Comparison of ENCODE assay signal across 17 cellular contexts in genomic region chr15:62922514-62922913, GRCh38.
DNase-seq lines count a peak whose midpoint lies in the region; ATAC-seq and TF ChIP-seq lines count a peak whose summit lies in the region.
"Had no signal": no experiment of that assay in that cellular context is flagged by ENCODE, and none has a peak within 500 bp of the region (broad histone marks: within the 10 kb centered on the region; RNA-seq: fewer than 3 reads in every experiment).

No MANE protein-coding gene starts in this region.

- H3K36me3 Mint-ChIP-seq in CD8-positive, alpha-beta memory T cell = no peaks in the 10 kb centered on the region
- H3K36me3 Mint-ChIP-seq: CD8-positive, alpha-beta T cell had no signal

- H3K4me3 Mint-ChIP-seq in CD8-positive, alpha-beta memory T cell = no peak overlapping the region
- H3K4me3 Mint-ChIP-seq: CD8-positive, alpha-beta T cell had no signal

- CTCF ChIA-PET in HCT116 (lab: Charles Lee) = no interaction called here
- CTCF ChIA-PET in CD8-positive, alpha-beta memory T cell (lab: Charles Lee) = no interaction called here

- ATAC-seq in HCT116 (no peak), left ventricle myocardium superior (peak; percentile 69)
- ATAC-seq: CD8-positive, alpha-beta T cell had no signal

- H3K36me3 ChIP-seq in HCT116 (ENCODE audit: control insufficient read depth in 1 of 2, insufficient read depth in 2 of 2, low read length in 2 of 2) (no peaks in the 10 kb centered on the region), ascending aorta (no peaks in the 10 kb centered on the region), smooth muscle cell (ENCODE audit: low read depth) (no peaks in the 10 kb centered on the region), transverse colon (no peaks in the 10 kb centered on the region)
- no peaks in the 10 kb centered on the region for H3K36me3 ChIP-seq in CD8-positive, alpha-beta memory T cell (ENCODE audit: insufficient read depth, low read length)

- H3K9ac ChIP-seq in HCT116 (ENCODE audit: low read length) (no peak overlapping the region), smooth muscle cell (ENCODE audit: low read depth) (no peak overlapping the region)

- H3K4me1 Mint-ChIP-seq in CD8-positive, alpha-beta memory T cell = no peaks in the 10 kb centered on the region

- intact Hi-C loops in HCT116 (cut with micrococcal nuclease) = no loop called here
- intact Hi-C loops in ascending aorta (cut with DNase I) = loop anchor here (1.0 kb wide), 1 partner anchor 19 kb away; no protein-coding TSS in a partner anchor
- intact Hi-C loops in left ventricle myocardium superior (cut with micrococcal nuclease) = no loop called here
- intact Hi-C loops in transverse colon (cut with DNase I; ENCODE audit: low total_unique reads) = no loop called here

- H3K4me1 ChIP-seq in HCT116 (ENCODE audit: control insufficient read depth in 1 of 2, insufficient read depth in 2 of 2, low read length in 2 of 2) = no peaks in the 10 kb centered on the region
- H3K4me1 ChIP-seq in ascending aorta = peaks cover 0 to 13% of the 10 kb centered on the region in 2 donors
- H3K4me1 ChIP-seq in smooth muscle cell (ENCODE audit: low read depth) = no peaks in the 10 kb centered on the region
- H3K4me1 ChIP-seq in CD8-positive, alpha-beta memory T cell (ENCODE audit: insufficient read depth, low read length) = no peaks in the 10 kb centered on the region
- peaks cover 0 to 21% (median under 1%) of the 10 kb centered on the region in 4 donors for H3K4me1 ChIP-seq in transverse colon

- no peak for TF ChIP-seq EP300 in transverse colon (IDR thresholded peaks at IDR 0.05; ENCODE audit: low read depth)

- no peak for TF ChIP-seq POLR2A in HCT116 (IDR thresholded peaks at IDR 0.05; ENCODE audit: borderline replicate concordance, extremely low read depth, insufficient read depth, insufficient read length)
- TF ChIP-seq POLR2A in transverse colon (IDR thresholded peaks at IDR 0.05) = no peak

- H3K4me3 ChIP-seq in HCT116 (replicated peaks in 1 of 2; ENCODE audit: low read depth in 1 of 2, low read length in 2 of 2) = no peak overlapping the region
- no peak overlapping the region for H3K4me3 ChIP-seq in ascending aorta
- H3K4me3 ChIP-seq in smooth muscle cell = no peak overlapping the region
- no peak overlapping the region for H3K4me3 ChIP-seq in CD8-positive, alpha-beta memory T cell (ENCODE audit: low read length)
- no peak overlapping the region for H3K4me3 ChIP-seq in foreskin fibroblast (ENCODE audit: low read depth in 1 of 2, low read length in 2 of 2)
- no peak overlapping the region for H3K4me3 ChIP-seq in transverse colon
- H3K4me3 ChIP-seq: PC-9 had no signal

- DNase-seq in HCT116 (ENCODE audit: low read depth, low spot score) = no peak
- DNase-seq in ascending aorta (ENCODE audit: low spot score in 2 of 2) = no peak
- DNase-seq in left ventricle myocardium superior = no peak
- DNase-seq in smooth muscle cell (lab: John Stamatoyannopoulos, UW; ENCODE audit: unreplicated experiment) = no peak
- no peak for DNase-seq in CD8-positive, alpha-beta memory T cell
- DNase-seq in foreskin fibroblast = no peak
- no peak for DNase-seq in GM13977 (ENCODE audit: low spot score)
- DNase-seq in transverse colon = no peak
- DNase-seq: CD8-positive, alpha-beta T cell; GF-D8; GOT3; KG1; MM.1S; NCI-H1105; NCI-H187; NCI-H774; PC-9 had no signal

- H3K9me3 Mint-ChIP-seq in CD8-positive, alpha-beta memory T cell = peaks cover 0 to 1% (median 0%) of the 10 kb centered on the region in 5 donors
- H3K9me3 Mint-ChIP-seq: CD8-positive, alpha-beta T cell had no signal

- RAD21 ChIA-PET in HCT116 (lab: Charles Lee; ENCODE audit: low non-redundant PET in 1 of 2, low total read pairs in 2 of 2, uncharacterized antibody in 2 of 2, unreplicated experiment in 2 of 2) = no interaction called here

- TF ChIP-seq RAD21 in HCT116 (IDR thresholded peaks at IDR 0.05; ENCODE audit: low read depth) = no peak

- H3K27ac ChIP-seq in HCT116 (ENCODE audit: low read depth, low read length) (no peak overlapping the region), ascending aorta (peak overlapping the region; percentile 9 to 39), smooth muscle cell (ENCODE audit: low read depth) (no peak overlapping the region), transverse colon (no peak overlapping the region)
- no peak overlapping the region for H3K27ac ChIP-seq in CD8-positive, alpha-beta memory T cell (ENCODE audit: low read depth, low read length)
- H3K27ac ChIP-seq: PC-9 had no signal

- BruUV-seq in HCT116 (replicated peaks; lab: Mats Ljungman, UMichigan) = no TSS peak

- POLR2A ChIA-PET in HCT116 (lab: Charles Lee) = no interaction called here
- POLR2A ChIA-PET in CD8-positive, alpha-beta memory T cell (lab: Charles Lee) = no interaction called here

- H3K27ac Mint-ChIP-seq in CD8-positive, alpha-beta memory T cell = no peak overlapping the region
- H3K27ac Mint-ChIP-seq: CD8-positive, alpha-beta T cell had no signal

- H3K27me3 ChIP-seq in HCT116 (ENCODE audit: insufficient read depth, low read length) = no peaks in the 10 kb centered on the region
- H3K27me3 ChIP-seq in ascending aorta = no peaks in the 10 kb centered on the region
- H3K27me3 ChIP-seq in smooth muscle cell (ENCODE audit: low read depth) = no peaks in the 10 kb centered on the region
- peaks cover 3% of the 10 kb centered on the region for H3K27me3 ChIP-seq in CD8-positive, alpha-beta memory T cell (ENCODE audit: insufficient read depth, low read length, poor library complexity, severe bottlenecking)
- no peaks in the 10 kb centered on the region for H3K27me3 ChIP-seq in transverse colon

- H3K79me2 ChIP-seq in HCT116 (ENCODE audit: insufficient read depth, low read length) (no peaks in the 10 kb centered on the region), smooth muscle cell (ENCODE audit: low read depth) (no peaks in the 10 kb centered on the region)

- TF ChIP-seq CTCF in HCT116 (IDR thresholded peaks at IDR 0.05 in 2 of 3, conservative IDR thresholded peaks at IDR 0.05 in 1 of 3; ENCODE audit: borderline replicate concordance in 1 of 3, insufficient read depth in 1 of 3, low read depth in 2 of 3, low read length in 2 of 3) (no peak), ascending aorta (IDR thresholded peaks at IDR 0.05) (no peak), smooth muscle cell (IDR thresholded peaks at IDR 0.05; ENCODE audit: borderline replicate concordance, insufficient read depth, poor library complexity, severe bottlenecking) (no peak), foreskin fibroblast (IDR thresholded peaks at IDR 0.05; ENCODE audit: low read depth, low read length) (no peak), GM13977 (IDR thresholded peaks at IDR 0.05; ENCODE audit: extremely low read depth, insufficient read depth, missing control alignments) (no peak), transverse colon (IDR thresholded peaks at IDR 0.05) (no peak)

- in situ Hi-C loops in GM13977 (cut with MboI; ENCODE audit: low pct_unique_long_range_greater_than_20kb, low sequenced_read_pairs, unreplicated experiment) = no loop called here
- in situ Hi-C loops in transverse colon (cut with MboI; ENCODE audit: low pct_ligation_motif_present in 1 of 4, low pct_unique_long_range_greater_than_20kb in 1 of 4, low sequenced_read_pairs in 3 of 4) = no loop called here

- H3F3A ChIP-seq in smooth muscle cell (ENCODE audit: low read depth) = peaks cover 17% of the 10 kb centered on the region

- 93% methylated on average over 3 of the region's 3 CpGs for WGBS in smooth muscle cell (ENCODE audit: low lambda C conversion rate)
- 66 to 70% methylated on average over 3 of the region's 3 CpGs for WGBS in transverse colon (ENCODE audit: low coverage in 1 of 2), 2 donors

- peaks cover 11 to 26% of the 10 kb centered on the region in 2 donors for H3K27me3 Mint-ChIP-seq in CD8-positive, alpha-beta memory T cell

- H3K9me2 ChIP-seq in HCT116 (ENCODE audit: insufficient read depth) = no peaks in the 10 kb centered on the region

- no peaks in the 10 kb centered on the region for H4K20me1 ChIP-seq in HCT116 (ENCODE audit: insufficient read depth)
- H4K20me1 ChIP-seq in smooth muscle cell (ENCODE audit: low read depth) = no peaks in the 10 kb centered on the region

- H3K9me3 ChIP-seq in HCT116 (ENCODE audit: control insufficient read depth in 1 of 2, insufficient read depth in 1 of 2, low read depth in 1 of 2, low read length in 2 of 2) = no peaks in the 10 kb centered on the region
- H3K9me3 ChIP-seq in ascending aorta = no peaks in the 10 kb centered on the region
- H3K9me3 ChIP-seq in smooth muscle cell (replicated peaks; ENCODE audit: low read depth) = no peaks in the 10 kb centered on the region
- H3K9me3 ChIP-seq in CD8-positive, alpha-beta memory T cell (ENCODE audit: low read length) = no peaks in the 10 kb centered on the region
- H3K9me3 ChIP-seq in transverse colon = no peaks in the 10 kb centered on the region

- H2AFZ ChIP-seq in HCT116 (ENCODE audit: low read depth, low read length, poor library complexity, severe bottlenecking) (peak overlapping the region; percentile 5), smooth muscle cell (ENCODE audit: low read depth) (peak overlapping the region; percentile 59)
- H2AFZ ChIP-seq: PC-9 had no signal

- H3K4me2 ChIP-seq in HCT116 (ENCODE audit: low read length) (no peak overlapping the region), smooth muscle cell (no peak overlapping the region)
- H3K4me2 ChIP-seq: PC-9 had no signal

TF ChIP-seq in HCT116, 20 proteins besides CTCF, POLR2A, EP300 and RAD21 (continues in another document):
- TF ChIP-seq SP1 (IDR thresholded peaks at IDR 0.05; ENCODE audit: low read depth) (no peak), ATF3 (IDR thresholded peaks at IDR 0.05) (no peak), JUND (IDR thresholded peaks at IDR 0.05) (no peak), EGR1 (IDR thresholded peaks at IDR 0.05; ENCODE audit: low read depth) (no peak), ELF1 (IDR thresholded peaks at IDR 0.05; ENCODE audit: borderline replicate concordance, low read depth) (no peak), MAX (IDR thresholded peaks at IDR 0.05) (no peak)

Comparison
In these comparisons a context has a peak if more than half of its experiments do, and no peak if none do; other contexts are left out.
1. H3K27ac ChIP-seq: peak in ascending aorta (2 of 2); none in HCT116 (single experiment), smooth muscle cell (single experiment), CD8-positive, alpha-beta memory T cell (single experiment) and transverse colon (0 of 4).